In the genomic region with DNA sequence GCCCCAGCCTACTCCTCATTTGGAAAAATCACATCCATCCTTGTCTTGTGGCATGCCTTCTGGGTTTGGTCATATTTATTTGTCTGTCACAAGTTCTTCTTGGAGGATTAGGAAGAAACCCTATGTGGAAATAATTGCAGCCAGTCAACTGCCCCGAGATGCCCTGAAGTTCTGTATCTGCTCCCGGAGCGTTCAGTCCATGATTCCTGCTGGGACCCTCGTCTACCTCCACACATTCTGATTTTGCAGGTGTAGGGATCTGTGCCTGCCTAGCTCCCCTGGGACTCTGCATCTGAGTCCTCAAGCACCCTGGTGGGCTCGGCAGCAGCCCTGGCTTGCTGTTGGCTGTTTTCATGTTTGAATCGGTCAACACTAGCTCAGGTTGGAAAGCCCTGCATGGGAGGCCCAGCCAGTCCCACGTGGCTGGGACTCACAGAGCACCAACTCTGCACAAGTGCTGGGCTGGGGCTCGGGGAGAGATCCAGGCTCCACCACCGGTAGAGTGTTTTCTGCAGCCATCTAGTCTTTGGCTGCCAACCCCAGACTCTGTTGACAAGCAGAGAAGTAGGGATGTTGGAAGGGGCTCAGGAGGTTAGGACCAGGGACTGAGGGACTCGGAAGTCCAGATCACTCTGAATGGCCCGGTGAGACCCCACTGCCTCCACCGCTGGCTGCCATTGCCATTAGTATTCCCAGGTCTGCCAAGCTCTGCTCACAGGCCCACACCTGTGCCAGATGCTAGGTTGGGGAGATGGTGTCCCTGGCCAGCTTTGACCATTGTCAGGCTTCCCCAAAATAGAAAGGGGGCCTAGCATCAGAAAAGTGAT, we compare ENCODE assay signal across 26 cellular contexts.
DNase-seq lines count a peak whose midpoint lies in the region; ATAC-seq and TF ChIP-seq lines count a peak whose summit lies in the region.
"Had no signal": no experiment of that assay in that cellular context is flagged by ENCODE, and none has a peak within 500 bp of the region (broad histone marks: within the 10 kb centered on the region; RNA-seq: fewer than 3 reads in every experiment).

No MANE protein-coding gene starts in this region.

- peak; percentile 64 for DNase-seq in cardiac septum (ENCODE audit: low spot score)
- DNase-seq in left ventricle myocardium superior, result no peak
- DNase-seq in coronary artery (ENCODE audit: low spot score), result peak; percentile 54
- peak; percentile 8 for DNase-seq in sciatic nerve (ENCODE audit: low spot score)
- peak; percentile 23 for DNase-seq in ureter (ENCODE audit: low spot score)
- no peak for DNase-seq in putamen (ENCODE audit: low spot score)
- DNase-seq in NAMALWA (ENCODE audit: low spot score), result no peak
- DNase-seq: activated CD8-positive, alpha-beta T cell treated with anti-CD3 and anti-CD28 coated beads, Interleukin-2, amount 10 ng/mL, durations not matched to agents 7 days and 5 days; activated T-cell treated with anti-CD3 and anti-CD28 coated beads, Interleukin-2, amount 50 U/mL, for 1 hour; cerebellar nuclear complex; DMS153; gastrocnemius medialis; mucosa of descending colon; NCI-H1048; NCI-H2107; NCI-H345; Right ventricle myocardium superior; stimulated activated CD4-positive, alpha-beta T cell treated with anti-CD3 and anti-CD28 coated beads, Interleukin-4, amount 100 ng/mL, for 1 hour; uterus had no signal

- intact Hi-C loops in cardiac septum (cut with DNase I), result no loop called here
- intact Hi-C loops in left ventricle myocardium superior (cut with micrococcal nuclease), result no loop called here
- intact Hi-C loops in sciatic nerve (cut with DNase I), result no loop called here

- no peak overlapping the region for H3K27ac ChIP-seq in coronary artery
- H3K27ac ChIP-seq: body of pancreas, gastrocnemius medialis, parathyroid adenoma, right atrium auricular region, uterus had no signal

- no peak for TF ChIP-seq CTCF in coronary artery (IDR thresholded peaks at IDR 0.05)

- H3K4me3 ChIP-seq in coronary artery, result no peak overlapping the region
- H3K4me3 ChIP-seq: body of pancreas, gastrocnemius medialis, GM23338, mucosa of descending colon, right atrium auricular region, uterus had no signal

- ATAC-seq in left ventricle myocardium superior, result no peak
- ATAC-seq in sciatic nerve, result no peak
- ATAC-seq in HG02840 (IDR thresholded peaks at IDR 0.05; ENCODE audit: low FRiP score, unreplicated experiment), result no peak
- ATAC-seq: activated CD8-positive, alpha-beta T cell treated with anti-CD3 and anti-CD28 coated beads, Interleukin-2, amount 10 ng/mL, durations not matched to agents 7 days and 5 days; body of pancreas; gastrocnemius medialis; GM23338; Panc1; SK-N-SH treated with all-trans-retinoic acid at 6 μM for 48 hours had no signal

Comparison
In these comparisons a context has a peak if more than half of its experiments do, and no peak if none do; other contexts are left out.
1. DNase-seq: peak in cardiac septum (single experiment), coronary artery (single experiment), sciatic nerve (single experiment) and ureter (single experiment); none in left ventricle myocardium superior (single experiment), putamen (single experiment) and NAMALWA (single experiment).